Comparison of ENCODE assay signal across 8 cellular contexts in genomic region chrX:47366051-47366722, GRCh38. TPM values are rescaled to one million over a fixed set of nuclear protein-coding genes. Genes with fewer than 3 reads are reported as not detected.
A peak's percentile ranks its signal among the peaks of the same experiment; 100 is the strongest.
DNase-seq lines count a peak whose midpoint lies in the region; ATAC-seq and TF ChIP-seq lines count a peak whose summit lies in the region.

No MANE protein-coding gene starts in this region.

- no peak for ATAC-seq in GM21825 (IDR thresholded peaks at IDR 0.05; ENCODE audit: unreplicated experiment)

- CTCF ChIA-PET in activated CD4-positive, alpha-beta T cell treated with anti-CD3 and anti-CD28 coated beads, Interleukin-2, amount 10 ng/mL, durations not matched to agents 7 days and 5 days (lab: Charles Lee): no interaction called here

- H3K4me3 ChIP-seq in coronary artery: peak overlapping the region; percentile 70

- TF ChIP-seq CTCF in HFFc6 (IDR thresholded peaks at IDR 0.05) (no peak), coronary artery (IDR thresholded peaks at IDR 0.05) (no peak)

- H3K9me3 Mint-ChIP-seq in HFFc6: no peaks in the 10 kb centered on the region
- no peaks in the 10 kb centered on the region for H3K9me3 Mint-ChIP-seq in activated CD4-positive, alpha-beta T cell treated with anti-CD3 and anti-CD28 coated beads, Interleukin-2, amount 10 ng/mL, durations not matched to agents 7 days and 5 days

- peak overlapping the region in 1 of 2 donors; percentile 48 for H3K27ac ChIP-seq in coronary artery

- DNase-seq in DMS 273 (lab: John Stamatoyannopoulos, UW; ENCODE audit: unreplicated experiment) (peak; percentile 92), HFFc6 (no peak), NCI-H2171 treated with DMSO at 0.1 percent for 48 hours (lab: John Stamatoyannopoulos, UW) (peak; percentile 84), coronary artery (ENCODE audit: low spot score) (peak; percentile 73), kidney tubule cell (ENCODE audit: low spot score) (peak; percentile 80)
- DNase-seq in activated CD4-positive, alpha-beta T cell treated with anti-CD3 and anti-CD28 coated beads, Interleukin-2, amount 10 ng/mL, durations not matched to agents 7 days and 5 days: peak; percentile 66
- peak; percentile 22 to 28 for DNase-seq in stimulated activated CD4-positive, alpha-beta T cell treated with anti-CD3 and anti-CD28 coated beads, Interleukin-1b, Interleukin-23, amount 100 ng/mL, for 1 hour (ENCODE audit: low read depth in 2 of 2)

- peaks cover 17% of the 10 kb centered on the region for H3K4me1 Mint-ChIP-seq in HFFc6 (ENCODE audit: low read depth)
- H3K4me1 Mint-ChIP-seq in activated CD4-positive, alpha-beta T cell treated with anti-CD3 and anti-CD28 coated beads, Interleukin-2, amount 10 ng/mL, durations not matched to agents 7 days and 5 days: peaks cover 18% of the 10 kb centered on the region

- POLR2A ChIA-PET in activated CD4-positive, alpha-beta T cell treated with anti-CD3 and anti-CD28 coated beads, Interleukin-2, amount 10 ng/mL, durations not matched to agents 7 days and 5 days (lab: Charles Lee): no interaction called here

- H3K4me3 Mint-ChIP-seq in HFFc6: peak overlapping the region; percentile 87
- peak overlapping the region; percentile 80 for H3K4me3 Mint-ChIP-seq in activated CD4-positive, alpha-beta T cell treated with anti-CD3 and anti-CD28 coated beads, Interleukin-2, amount 10 ng/mL, durations not matched to agents 7 days and 5 days

- no peaks in the 10 kb centered on the region for H3K36me3 Mint-ChIP-seq in HFFc6 (ENCODE audit: low read depth)
- H3K36me3 Mint-ChIP-seq in activated CD4-positive, alpha-beta T cell treated with anti-CD3 and anti-CD28 coated beads, Interleukin-2, amount 10 ng/mL, durations not matched to agents 7 days and 5 days (ENCODE audit: low read depth): no peaks in the 10 kb centered on the region

- no peak overlapping the region for H3K27ac Mint-ChIP-seq in HFFc6
- peak overlapping the region; percentile 92 for H3K27ac Mint-ChIP-seq in activated CD4-positive, alpha-beta T cell treated with anti-CD3 and anti-CD28 coated beads, Interleukin-2, amount 10 ng/mL, durations not matched to agents 7 days and 5 days

- H3K27me3 Mint-ChIP-seq in HFFc6 (ENCODE audit: insufficient read depth): peaks cover 5% of the 10 kb centered on the region; the same call in 1 of the 2 replicates
- no peaks in the 10 kb centered on the region for H3K27me3 Mint-ChIP-seq in activated CD4-positive, alpha-beta T cell treated with anti-CD3 and anti-CD28 coated beads, Interleukin-2, amount 10 ng/mL, durations not matched to agents 7 days and 5 days

RNA-seq across cellular contexts. Expression of gene ZNF157, which starts 4.2 kb away (rescaled TPM):
- not detected for total RNA-seq in HFFc6 (2021; fragmentation: NEBNext Ultra II Directional; extraction: Animal tissue kit (Norgen Biotek cat#: 25700))
- total RNA-seq in activated CD4-positive, alpha-beta T cell treated with anti-CD3 and anti-CD28 coated beads, Interleukin-2, amount 10 ng/mL, durations not matched to agents 7 days and 5 days: under 1 TPM; 0.40 to 0.42 TPM
